Comparison of ENCODE assay signal across 3 cellular contexts in genomic region chr2:144963031-144963430, GRCh38.
TF ChIP-seq lines count a peak whose summit lies in the region.

No MANE protein-coding gene starts in this region.

TF ChIP-seq in A549, 52 proteins besides CTCF, POLR2A, EP300 and RAD21:
- no peak for TF ChIP-seq SREBF2 (IDR thresholded peaks at IDR 0.05)
- TF ChIP-seq, protein P1, sequence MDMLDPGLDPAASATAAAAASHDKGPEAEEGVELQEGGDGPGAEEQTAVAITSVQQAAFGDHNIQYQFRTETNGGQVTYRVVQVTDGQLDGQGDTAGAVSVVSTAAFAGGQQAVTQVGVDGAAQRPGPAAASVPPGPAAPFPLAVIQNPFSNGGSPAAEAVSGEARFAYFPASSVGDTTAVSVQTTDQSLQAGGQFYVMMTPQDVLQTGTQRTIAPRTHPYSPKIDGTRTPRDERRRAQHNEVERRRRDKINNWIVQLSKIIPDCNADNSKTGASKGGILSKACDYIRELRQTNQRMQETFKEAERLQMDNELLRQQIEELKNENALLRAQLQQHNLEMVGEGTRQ (IDR thresholded peaks at IDR 0.05) = no peak
- TF ChIP-seq MAFK (IDR thresholded peaks at IDR 0.05; ENCODE audit: partially characterized antibody) = peak; percentile 76
- TF ChIP-seq ESRRA (IDR thresholded peaks at IDR 0.05; ENCODE audit: borderline replicate concordance, low read length) = no peak
- TF ChIP-seq SMC3 (IDR thresholded peaks at IDR 0.05) = no peak
- TF ChIP-seq POLR2AphosphoS2 (conservative IDR thresholded peaks at IDR 0.05; ENCODE audit: low read length) = no peak
- no peak for TF ChIP-seq FOSB (CRISPR knock-in tag; IDR thresholded peaks at IDR 0.05)

TF ChIP-seq in IMR-90, 13 proteins besides CTCF, POLR2A, EP300 and RAD21:
- TF ChIP-seq MAZ (IDR thresholded peaks at IDR 0.05; ENCODE audit: borderline replicate concordance, low read depth, low read length) (no peak), MXI1 (IDR thresholded peaks at IDR 0.05; ENCODE audit: borderline replicate concordance, low read depth, low read length) (no peak), MAFK (IDR thresholded peaks at IDR 0.05; ENCODE audit: low read depth, low read length) (peak; percentile 71)
- TF ChIP-seq, protein P1 (IDR thresholded peaks at IDR 0.05; ENCODE audit: low read depth, low read length) = no peak

TF ChIP-seq in K562, 482 proteins besides CTCF, POLR2A, EP300 and RAD21:
- TF ChIP-seq HSF4 (CRISPR knock-in tag; IDR thresholded peaks at IDR 0.05; ENCODE audit: borderline replicate concordance) = no peak
- TF ChIP-seq ZNF316 (IDR thresholded peaks at IDR 0.05) = peak; percentile 72
- TF ChIP-seq, protein P2, sequence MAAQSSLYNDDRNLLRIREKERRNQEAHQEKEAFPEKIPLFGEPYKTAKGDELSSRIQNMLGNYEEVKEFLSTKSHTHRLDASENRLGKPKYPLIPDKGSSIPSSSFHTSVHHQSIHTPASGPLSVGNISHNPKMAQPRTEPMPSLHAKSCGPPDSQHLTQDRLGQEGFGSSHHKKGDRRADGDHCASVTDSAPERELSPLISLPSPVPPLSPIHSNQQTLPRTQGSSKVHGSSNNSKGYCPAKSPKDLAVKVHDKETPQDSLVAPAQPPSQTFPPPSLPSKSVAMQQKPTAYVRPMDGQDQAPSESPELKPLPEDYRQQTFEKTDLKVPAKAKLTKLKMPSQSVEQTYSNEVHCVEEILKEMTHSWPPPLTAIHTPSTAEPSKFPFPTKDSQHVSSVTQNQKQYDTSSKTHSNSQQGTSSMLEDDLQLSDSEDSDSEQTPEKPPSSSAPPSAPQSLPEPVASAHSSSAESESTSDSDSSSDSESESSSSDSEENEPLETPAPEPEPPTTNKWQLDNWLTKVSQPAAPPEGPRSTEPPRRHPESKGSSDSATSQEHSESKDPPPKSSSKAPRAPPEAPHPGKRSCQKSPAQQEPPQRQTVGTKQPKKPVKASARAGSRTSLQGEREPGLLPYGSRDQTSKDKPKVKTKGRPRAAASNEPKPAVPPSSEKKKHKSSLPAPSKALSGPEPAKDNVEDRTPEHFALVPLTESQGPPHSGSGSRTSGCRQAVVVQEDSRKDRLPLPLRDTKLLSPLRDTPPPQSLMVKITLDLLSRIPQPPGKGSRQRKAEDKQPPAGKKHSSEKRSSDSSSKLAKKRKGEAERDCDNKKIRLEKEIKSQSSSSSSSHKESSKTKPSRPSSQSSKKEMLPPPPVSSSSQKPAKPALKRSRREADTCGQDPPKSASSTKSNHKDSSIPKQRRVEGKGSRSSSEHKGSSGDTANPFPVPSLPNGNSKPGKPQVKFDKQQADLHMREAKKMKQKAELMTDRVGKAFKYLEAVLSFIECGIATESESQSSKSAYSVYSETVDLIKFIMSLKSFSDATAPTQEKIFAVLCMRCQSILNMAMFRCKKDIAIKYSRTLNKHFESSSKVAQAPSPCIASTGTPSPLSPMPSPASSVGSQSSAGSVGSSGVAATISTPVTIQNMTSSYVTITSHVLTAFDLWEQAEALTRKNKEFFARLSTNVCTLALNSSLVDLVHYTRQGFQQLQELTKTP (IDR thresholded peaks at IDR 0.05; ENCODE audit: low read depth in 1 of 2, partially characterized antibody in 2 of 2) = no peak
- no peak for TF ChIP-seq CBX8 (IDR thresholded peaks at IDR 0.05; ENCODE audit: borderline replicate concordance, extremely low read depth, low read depth, low read length, poor library complexity, severe bottlenecking)
- no peak for TF ChIP-seq MBD1 (CRISPR knock-in tag; IDR thresholded peaks at IDR 0.05)
- no peak for TF ChIP-seq BDP1 (IDR thresholded peaks at IDR 0.05; ENCODE audit: insufficient read depth, insufficient read length)
- peak; percentile 60 for TF ChIP-seq MAFF (IDR thresholded peaks at IDR 0.05; ENCODE audit: low read length)
- TF ChIP-seq RB1 (IDR thresholded peaks at IDR 0.05; ENCODE audit: low read depth) = no peak
- TF ChIP-seq, protein P3, sequence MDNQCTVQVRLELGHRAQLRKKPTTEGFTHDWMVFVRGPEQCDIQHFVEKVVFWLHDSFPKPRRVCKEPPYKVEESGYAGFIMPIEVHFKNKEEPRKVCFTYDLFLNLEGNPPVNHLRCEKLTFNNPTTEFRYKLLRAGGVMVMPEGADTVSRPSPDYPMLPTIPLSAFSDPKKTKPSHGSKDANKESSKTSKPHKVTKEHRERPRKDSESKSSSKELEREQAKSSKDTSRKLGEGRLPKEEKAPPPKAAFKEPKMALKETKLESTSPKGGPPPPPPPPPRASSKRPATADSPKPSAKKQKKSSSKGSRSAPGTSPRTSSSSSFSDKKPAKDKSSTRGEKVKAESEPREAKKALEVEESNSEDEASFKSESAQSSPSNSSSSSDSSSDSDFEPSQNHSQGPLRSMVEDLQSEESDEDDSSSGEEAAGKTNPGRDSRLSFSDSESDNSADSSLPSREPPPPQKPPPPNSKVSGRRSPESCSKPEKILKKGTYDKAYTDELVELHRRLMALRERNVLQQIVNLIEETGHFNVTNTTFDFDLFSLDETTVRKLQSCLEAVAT (IDR thresholded peaks at IDR 0.05) = no peak
- no peak for TF ChIP-seq DIDO1 (tag; IDR thresholded peaks at IDR 0.05; ENCODE audit: low read depth)
- TF ChIP-seq ETV6 (IDR thresholded peaks at IDR 0.05; ENCODE audit: borderline replicate concordance in 1 of 2, low read depth in 2 of 2, low read length in 1 of 2) = no peak
- TF ChIP-seq ETV6 (CRISPR knock-in tag; IDR thresholded peaks at IDR 0.05; ENCODE audit: borderline replicate concordance) = no peak
- TF ChIP-seq ZNF232 (CRISPR knock-in tag; IDR thresholded peaks at IDR 0.05) = no peak
- no peak for TF ChIP-seq HMG20B (CRISPR knock-in tag; IDR thresholded peaks at IDR 0.05)
- TF ChIP-seq C11orf30 (IDR thresholded peaks at IDR 0.05; ENCODE audit: low read depth) = peak; percentile 75
- no peak for TF ChIP-seq MECOM (CRISPR knock-in tag; IDR thresholded peaks at IDR 0.05)
- no peak for TF ChIP-seq FOSL1 (tag; conservative IDR thresholded peaks at IDR 0.05)
- TF ChIP-seq, protein P4, sequence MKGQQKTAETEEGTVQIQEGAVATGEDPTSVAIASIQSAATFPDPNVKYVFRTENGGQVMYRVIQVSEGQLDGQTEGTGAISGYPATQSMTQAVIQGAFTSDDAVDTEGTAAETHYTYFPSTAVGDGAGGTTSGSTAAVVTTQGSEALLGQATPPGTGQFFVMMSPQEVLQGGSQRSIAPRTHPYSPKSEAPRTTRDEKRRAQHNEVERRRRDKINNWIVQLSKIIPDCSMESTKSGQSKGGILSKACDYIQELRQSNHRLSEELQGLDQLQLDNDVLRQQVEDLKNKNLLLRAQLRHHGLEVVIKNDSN (CRISPR knock-in tag; IDR thresholded peaks at IDR 0.05) = no peak
- no peak for TF ChIP-seq ZNF24 (IDR thresholded peaks at IDR 0.05)
- peak; percentile 52; the same call in 1 of the 2 replicates for TF ChIP-seq MAFK (IDR thresholded peaks at IDR 0.05; ENCODE audit: low read length)
- TF ChIP-seq ZNF121 (CRISPR knock-in tag; conservative IDR thresholded peaks at IDR 0.05) = no peak
- TF ChIP-seq, protein P5, sequence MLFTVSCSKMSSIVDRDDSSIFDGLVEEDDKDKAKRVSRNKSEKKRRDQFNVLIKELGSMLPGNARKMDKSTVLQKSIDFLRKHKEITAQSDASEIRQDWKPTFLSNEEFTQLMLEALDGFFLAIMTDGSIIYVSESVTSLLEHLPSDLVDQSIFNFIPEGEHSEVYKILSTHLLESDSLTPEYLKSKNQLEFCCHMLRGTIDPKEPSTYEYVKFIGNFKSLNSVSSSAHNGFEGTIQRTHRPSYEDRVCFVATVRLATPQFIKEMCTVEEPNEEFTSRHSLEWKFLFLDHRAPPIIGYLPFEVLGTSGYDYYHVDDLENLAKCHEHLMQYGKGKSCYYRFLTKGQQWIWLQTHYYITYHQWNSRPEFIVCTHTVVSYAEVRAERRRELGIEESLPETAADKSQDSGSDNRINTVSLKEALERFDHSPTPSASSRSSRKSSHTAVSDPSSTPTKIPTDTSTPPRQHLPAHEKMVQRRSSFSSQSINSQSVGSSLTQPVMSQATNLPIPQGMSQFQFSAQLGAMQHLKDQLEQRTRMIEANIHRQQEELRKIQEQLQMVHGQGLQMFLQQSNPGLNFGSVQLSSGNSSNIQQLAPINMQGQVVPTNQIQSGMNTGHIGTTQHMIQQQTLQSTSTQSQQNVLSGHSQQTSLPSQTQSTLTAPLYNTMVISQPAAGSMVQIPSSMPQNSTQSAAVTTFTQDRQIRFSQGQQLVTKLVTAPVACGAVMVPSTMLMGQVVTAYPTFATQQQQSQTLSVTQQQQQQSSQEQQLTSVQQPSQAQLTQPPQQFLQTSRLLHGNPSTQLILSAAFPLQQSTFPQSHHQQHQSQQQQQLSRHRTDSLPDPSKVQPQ (CRISPR knock-in tag; IDR thresholded peaks at IDR 0.05; ENCODE audit: borderline replicate concordance) = no peak
- TF ChIP-seq ZNF445 (CRISPR knock-in tag; IDR thresholded peaks at IDR 0.05; ENCODE audit: low read depth) = no peak
- no peak for TF ChIP-seq KAT2B (IDR thresholded peaks at IDR 0.05; ENCODE audit: low read depth, low read length)
- TF ChIP-seq MAFG (tag; conservative IDR thresholded peaks at IDR 0.05) = peak; percentile 43
- TF ChIP-seq KDM2B (CRISPR knock-in tag; IDR thresholded peaks at IDR 0.05) = no peak
- no peak for TF ChIP-seq GABPA (tag; conservative IDR thresholded peaks at IDR 0.05; ENCODE audit: low read depth)
- no peak for TF ChIP-seq ZC3H4 (CRISPR knock-in tag; IDR thresholded peaks at IDR 0.05; ENCODE audit: borderline replicate concordance)
- no peak for TF ChIP-seq SMARCA5 (IDR thresholded peaks at IDR 0.05)
- no peak for TF ChIP-seq YBX1 (IDR thresholded peaks at IDR 0.05)
- no peak for TF ChIP-seq PHTF2 (CRISPR knock-in tag; IDR thresholded peaks at IDR 0.05)
- no peak for TF ChIP-seq BRD9 (IDR thresholded peaks at IDR 0.05; ENCODE audit: low read depth, partially characterized antibody)
- no peak for TF ChIP-seq MTA1 (IDR thresholded peaks at IDR 0.05; ENCODE audit: borderline replicate concordance)
- TF ChIP-seq ZNF408 (CRISPR knock-in tag; IDR thresholded peaks at IDR 0.05; ENCODE audit: low read depth) = no peak
TF ChIP-seq in K562: peak in this region for 5.
